1 cellular context compared by ENCODE assay signal in the genomic region with DNA sequence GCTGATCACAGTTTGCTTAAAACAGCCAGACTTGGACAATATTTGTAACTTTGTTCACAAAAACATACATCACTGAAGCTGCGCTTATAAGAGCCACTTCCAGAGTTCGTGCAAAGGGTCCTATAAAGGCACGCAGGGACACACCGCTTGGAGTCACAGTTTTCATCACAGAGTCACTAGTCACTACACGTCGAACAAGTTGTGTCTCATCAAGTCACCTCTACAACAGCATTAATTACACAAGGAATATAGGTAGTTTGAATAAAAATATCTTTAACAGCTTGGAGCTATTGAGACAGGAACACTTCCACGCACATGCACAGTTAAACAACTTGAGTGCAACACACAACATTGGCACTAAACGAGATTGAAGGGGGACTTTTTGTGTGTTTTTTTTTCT.
TF ChIP-seq lines count a peak whose summit lies in the region.

No MANE protein-coding gene starts in this region.

TF ChIP-seq in IMR-90, 13 proteins besides CTCF, POLR2A, EP300 and RAD21:
- TF ChIP-seq NFE2L2 (IDR thresholded peaks at IDR 0.05; ENCODE audit: low read depth, low read length) = no peak
- no peak for TF ChIP-seq MAZ (IDR thresholded peaks at IDR 0.05; ENCODE audit: borderline replicate concordance, low read depth, low read length)
- TF ChIP-seq RCOR1 (IDR thresholded peaks at IDR 0.05; ENCODE audit: insufficient replicate concordance, low read length) = no peak
- no peak for TF ChIP-seq SMC3 (IDR thresholded peaks at IDR 0.05; ENCODE audit: low read depth, low read length)
